Comparison of ENCODE assay signal across 18 cellular contexts in the genomic region with DNA sequence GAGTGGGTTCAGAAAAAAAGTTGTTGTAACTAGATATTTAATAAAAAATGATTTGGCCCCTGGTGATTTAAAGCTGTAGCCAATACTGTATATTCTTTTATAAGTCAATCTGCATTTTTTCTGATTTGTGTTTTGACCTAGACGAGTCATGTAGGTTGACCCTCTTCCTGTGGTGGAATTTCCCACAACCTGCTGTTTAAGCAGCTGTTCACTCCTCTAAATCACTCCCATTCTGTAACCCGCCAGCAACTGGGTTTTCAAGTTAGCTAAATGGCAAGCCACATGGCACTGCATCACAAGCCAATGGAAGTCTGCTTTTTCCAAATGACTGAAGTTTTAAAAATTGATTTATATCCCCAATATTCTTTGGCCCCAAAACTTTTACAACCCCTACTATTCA.
"Had no signal": no experiment of that assay in that cellular context is flagged by ENCODE, and none has a peak within 500 bp of the region (broad histone marks: within the 10 kb centered on the region; RNA-seq: fewer than 3 reads in every experiment).

No MANE protein-coding gene starts in this region.

- H3K27ac ChIP-seq: gastroesophageal sphincter, hepatocyte, lower lobe of right lung, neutrophil, right atrium auricular region, spleen, tibial nerve had no signal

- H3K4me3 ChIP-seq: gastroesophageal sphincter, hepatocyte, lower lobe of right lung, right atrium auricular region, spleen, tibial nerve had no signal

- H3K4me1 ChIP-seq: gastroesophageal sphincter, lower lobe of right lung, right atrium auricular region, spleen, tibial nerve had no signal

- H3K27me3 ChIP-seq: gastroesophageal sphincter, hepatocyte, neutrophil, right atrium auricular region, spleen, tibial nerve had no signal

- H3K9me3 ChIP-seq: gastroesophageal sphincter, lower lobe of right lung, neutrophil, right atrium auricular region, spleen had no signal

- H3K36me3 ChIP-seq: gastroesophageal sphincter, lower lobe of right lung, neutrophil, right atrium auricular region, spleen, tibial nerve had no signal

- DNase-seq: activated B cell treated with CpG ODN at 0.5 μM for 24 hours; activated CD4-positive, alpha-beta T cell treated with anti-CD3 and anti-CD28 coated beads, Interleukin-2, amount 50 U/mL, for 1 hour; activated naive CD4-positive, alpha-beta T cell treated with anti-CD3 and anti-CD28 coated beads, Interleukin-2, amount 10 ng/mL, durations not matched to agents 7 days and 5 days; activated T-cell treated with anti-CD3 and anti-CD28 coated beads for 4 hours; effector memory CD8-positive, alpha-beta T cell; kidney glomerular epithelial cell; lower lobe of right lung; midbrain; naive thymus-derived CD8-positive, alpha-beta T cell; spleen; stimulated activated CD4-positive, alpha-beta T cell treated with anti-CD3 and anti-CD28 coated beads, Interleukin-1b, Interleukin-23, amount 100 ng/mL, for 48 hours; T-helper 17 cell had no signal

- FAIRE-seq: TTC549 had no signal
